Comparison of ENCODE assay signal across 27 cellular contexts in genomic region chr9:128651798-128652197, GRCh38.
"Had no signal": no experiment of that assay in that cellular context is flagged by ENCODE, and none has a peak within 500 bp of the region (broad histone marks: within the 10 kb centered on the region; RNA-seq: fewer than 3 reads in every experiment).

No MANE protein-coding gene starts in this region.

- H3K27ac ChIP-seq: coronary artery, esophagus squamous epithelium, heart right ventricle, left lung, neural progenitor cell, parathyroid adenoma, stomach, testis, tibial artery, upper lobe of left lung had no signal

- DNase-seq: dermis blood vessel endothelial cell; effector memory CD4-positive, alpha-beta T cell; erythroblast; esophagus squamous epithelium; foreskin melanocyte; glutamatergic neuron; heart right ventricle; hippocampal formation; left cardiac atrium; left lung; mesendoderm; midbrain; naive thymus-derived CD4-positive, alpha-beta T cell; stimulated activated CD4-positive, alpha-beta T cell treated with anti-CD3 and anti-CD28 coated beads, Interleukin-2, amount 100 ng/mL, for 24 hours; stimulated activated CD4-positive, alpha-beta T cell treated with anti-CD3 and anti-CD28 coated beads, Interleukin-4, amount 100 ng/mL, for 24 hours; stimulated activated naive CD4-positive, alpha-beta T cell treated with Interleukin-2 at 50 U/mL for 16 hours; stomach; testis; tibial artery; upper lobe of left lung had no signal

- H3K27ac Mint-ChIP-seq: neural progenitor cell; progenitor cell of endocrine pancreas; stimulated activated effector memory CD8-positive, alpha-beta T cell treated with anti-CD3 and anti-CD28 coated beads, Interleukin-12 subunit alpha, Interleukin-12 subunit beta, amount 100 ng/mL, for 72 hours had no signal

- H3K36me3 Mint-ChIP-seq: stimulated activated effector memory CD8-positive, alpha-beta T cell treated with anti-CD3 and anti-CD28 coated beads, Interleukin-12 subunit alpha, Interleukin-12 subunit beta, amount 100 ng/mL, for 72 hours had no signal

- ATAC-seq: heart right ventricle; left cardiac atrium; left lung; naive thymus-derived CD4-positive, alpha-beta T cell; sciatic nerve; stimulated activated effector memory CD8-positive, alpha-beta T cell treated with anti-CD3 and anti-CD28 coated beads, Interleukin-12 subunit alpha, Interleukin-12 subunit beta, amount 100 ng/mL, for 72 hours had no signal

- H3K4me3 ChIP-seq: coronary artery, esophagus squamous epithelium, heart right ventricle, left lung, neural progenitor cell, smooth muscle cell, stomach, testis, tibial artery, upper lobe of left lung had no signal

- H3K9ac ChIP-seq: neural progenitor cell, parathyroid adenoma had no signal

- H3K27me3 Mint-ChIP-seq: naive thymus-derived CD4-positive, alpha-beta T cell; progenitor cell of endocrine pancreas had no signal

- H3K36me3 ChIP-seq: heart right ventricle, left lung, neural progenitor cell, stomach, tibial artery, upper lobe of left lung had no signal

- H3K4me2 ChIP-seq: neural progenitor cell, smooth muscle cell had no signal

- H3K4me1 Mint-ChIP-seq: stimulated activated effector memory CD8-positive, alpha-beta T cell treated with anti-CD3 and anti-CD28 coated beads, Interleukin-12 subunit alpha, Interleukin-12 subunit beta, amount 100 ng/mL, for 72 hours had no signal

- H3K9me3 ChIP-seq: esophagus squamous epithelium, heart right ventricle, left lung, stomach, testis, tibial artery, upper lobe of left lung had no signal

- H3K4me1 ChIP-seq: neural progenitor cell, parathyroid adenoma had no signal

- H3K79me2 ChIP-seq: parathyroid adenoma had no signal

- H3K9me3 Mint-ChIP-seq: neural progenitor cell; stimulated activated effector memory CD8-positive, alpha-beta T cell treated with anti-CD3 and anti-CD28 coated beads, Interleukin-12 subunit alpha, Interleukin-12 subunit beta, amount 100 ng/mL, for 72 hours had no signal

- H3K4me3 Mint-ChIP-seq: naive thymus-derived CD4-positive, alpha-beta T cell; neural progenitor cell; stimulated activated effector memory CD8-positive, alpha-beta T cell treated with anti-CD3 and anti-CD28 coated beads, Interleukin-12 subunit alpha, Interleukin-12 subunit beta, amount 100 ng/mL, for 72 hours had no signal

- H2AFZ ChIP-seq: neural progenitor cell, parathyroid adenoma had no signal

- H3K27me3 ChIP-seq: esophagus squamous epithelium, heart right ventricle, left lung, neural progenitor cell, stomach, testis, tibial artery, upper lobe of left lung had no signal
